ENCODE assay signal across 9 cellular contexts in genomic region chr7:98872328-98872924, GRCh38. TPM values are rescaled to one million over a fixed set of nuclear protein-coding genes. Genes with fewer than 3 reads are reported as not detected.
DNase-seq lines count a peak whose midpoint lies in the region; ATAC-seq, FAIRE-seq and TF ChIP-seq lines count a peak whose summit lies in the region.
"Had no signal": no experiment of that assay in that cellular context is flagged by ENCODE, and none has a peak within 500 bp of the region (broad histone marks: within the 10 kb centered on the region; RNA-seq: fewer than 3 reads in every experiment).

No MANE protein-coding gene starts in this region.

- H3K27me3 ChIP-seq in CD4-positive, CD25-positive, alpha-beta regulatory T cell (ENCODE audit: control insufficient read depth, insufficient read depth, low read length): peaks cover 4% of the 10 kb centered on the region
- H3K27me3 ChIP-seq in Peyer's patch: peaks cover 0 to 11% of the 10 kb centered on the region in 2 donors

- intact Hi-C loops in kidney (cut with DNase I): no loop called here

- H3K4me3 ChIP-seq in CD4-positive, CD25-positive, alpha-beta regulatory T cell (ENCODE audit: low read depth, low read length): no peak overlapping the region
- H3K4me3 ChIP-seq in Peyer's patch: no peak overlapping the region
- no peak overlapping the region for H3K4me3 ChIP-seq in kidney (ENCODE audit: low read length in 2 of 2)
- H3K4me3 ChIP-seq: stomach had no signal

- H3K4me1 ChIP-seq in CD4-positive, CD25-positive, alpha-beta regulatory T cell (ENCODE audit: control insufficient read depth, insufficient read depth, low read length, poor library complexity, severe bottlenecking): peaks cover 14% of the 10 kb centered on the region
- H3K4me1 ChIP-seq in Peyer's patch (peaks cover 0 to 13% (median 4%) of the 10 kb centered on the region in 4 donors), kidney (ENCODE audit: control insufficient read depth in 1 of 2, insufficient read depth in 1 of 2, low read depth in 1 of 2, low read length in 2 of 2) (no peaks in the 10 kb centered on the region)

- no peak for ATAC-seq in CD4-positive, CD25-positive, alpha-beta regulatory T cell (ENCODE audit: low read depth in 2 of 2)

- peaks cover 43% of the 10 kb centered on the region for H3K27me3 Mint-ChIP-seq in CD4-positive, CD25-positive, alpha-beta regulatory T cell

- no peaks in the 10 kb centered on the region for H3K36me3 Mint-ChIP-seq in CD4-positive, CD25-positive, alpha-beta regulatory T cell

- H3K4me3 Mint-ChIP-seq in CD4-positive, CD25-positive, alpha-beta regulatory T cell: peak overlapping the region in 1 of 4 donors; percentile 82

- no peaks in the 10 kb centered on the region for H3K36me3 ChIP-seq in CD4-positive, CD25-positive, alpha-beta regulatory T cell (ENCODE audit: control insufficient read depth, insufficient read depth, low read length)
- no peaks in the 10 kb centered on the region for H3K36me3 ChIP-seq in Peyer's patch
- H3K36me3 ChIP-seq in kidney (ENCODE audit: control insufficient read depth in 1 of 2, insufficient read depth in 2 of 2, low read length in 2 of 2): no peaks in the 10 kb centered on the region
- H3K36me3 ChIP-seq: stomach had no signal

- TF ChIP-seq POLR2A in Peyer's patch (IDR thresholded peaks at IDR 0.05): no peak

- peaks cover 0 to 10% (median 2%) of the 10 kb centered on the region in 4 donors for H3K4me1 Mint-ChIP-seq in CD4-positive, CD25-positive, alpha-beta regulatory T cell

- H3K9ac ChIP-seq in kidney (ENCODE audit: low read length in 2 of 2): no peak overlapping the region

- no peaks in the 10 kb centered on the region for H3K9me3 ChIP-seq in CD4-positive, CD25-positive, alpha-beta regulatory T cell (ENCODE audit: control insufficient read depth in 2 of 2, low read length in 2 of 2)
- H3K9me3 ChIP-seq in Peyer's patch: no peaks in the 10 kb centered on the region
- H3K9me3 ChIP-seq in kidney (ENCODE audit: control insufficient read depth in 1 of 2, low read length in 2 of 2): no peaks in the 10 kb centered on the region
- H3K9me3 ChIP-seq: stomach had no signal

- no peak for FAIRE-seq in kidney (lab: Jason Lieb, UNC)

- DNase-seq in CD4-positive, CD25-positive, alpha-beta regulatory T cell: peak in 2 of 3 donors; percentile 22 to 56
- DNase-seq in GM13976 (ENCODE audit: low spot score) (peak; percentile 57), SW480 (ENCODE audit: low spot score) (peak; percentile 61), iPS-NIHi7 (ENCODE audit: extremely low spot score) (peak; percentile 32), Peyer's patch (no peak), kidney (no peak), activated gamma-delta T cell treated with Interleukin-2 at 50 U/mL for 16 hours (no peak), NCI-H1105 (lab: John Stamatoyannopoulos, UW) (no peak)
- DNase-seq: stomach had no signal

- TF ChIP-seq CTCF in GM13976 (IDR thresholded peaks at IDR 0.05; ENCODE audit: borderline replicate concordance, control extremely low read depth, extremely low read depth, insufficient read depth, missing control alignments) (peak; percentile 11), Peyer's patch (IDR thresholded peaks at IDR 0.05) (peak in 2 of 6 experiments; percentile 19 to 23), kidney (IDR thresholded peaks at IDR 0.05; ENCODE audit: borderline replicate concordance, extremely low read depth, insufficient read depth) (no peak)

- H3K27ac ChIP-seq in CD4-positive, CD25-positive, alpha-beta regulatory T cell (ENCODE audit: insufficient read depth, low read length, poor library complexity, severe bottlenecking): no peak overlapping the region
- H3K27ac ChIP-seq in Peyer's patch (no peak overlapping the region), kidney (ENCODE audit: low read depth in 2 of 2, low read length in 2 of 2) (no peak overlapping the region)
- H3K27ac ChIP-seq: stomach had no signal

- in situ Hi-C loops in GM13976 (cut with MboI; ENCODE audit: low sequenced_read_pairs, unreplicated experiment): no loop called here

- no peaks in the 10 kb centered on the region for H3K9me3 Mint-ChIP-seq in CD4-positive, CD25-positive, alpha-beta regulatory T cell

- H3K27ac Mint-ChIP-seq in CD4-positive, CD25-positive, alpha-beta regulatory T cell: no peak overlapping the region

RNA-seq across cellular contexts. Expression of gene TMEM130, which starts 2.6 kb away (rescaled TPM):
- total RNA-seq in CD4-positive, CD25-positive, alpha-beta regulatory T cell: not detected
- polyA plus RNA-seq in CD4-positive, CD25-positive, alpha-beta regulatory T cell: not detected
- total RNA-seq in Peyer's patch: 1 to 10 TPM in 1 of 4 donors, not detected in 3; 1.6 TPM
- 5.0 TPM for total RNA-seq in kidney
- polyA plus RNA-seq in kidney (ENCODE audit: insufficient read depth, low read depth, low replicate concordance): 12.9 TPM

RNA-seq across cellular contexts. Expression of gene TRRAP, which starts 5.9 kb away (rescaled TPM):
- total RNA-seq in CD4-positive, CD25-positive, alpha-beta regulatory T cell: 66.5 TPM
- 1 to 10 TPM; 2.9 to 4.1 (median 3.8) TPM for polyA plus RNA-seq in CD4-positive, CD25-positive, alpha-beta regulatory T cell
- total RNA-seq in Peyer's patch (10 to 100 TPM; 39.2 to 62.3 (median 57.8) TPM), kidney (47.7 TPM)
- polyA plus RNA-seq in kidney (ENCODE audit: insufficient read depth, low read depth, low replicate concordance): 7.0 TPM

Comparison
In these comparisons a context has a peak if more than half of its experiments do, and no peak if none do; other contexts are left out.
1. DNase-seq: peak in CD4-positive, CD25-positive, alpha-beta regulatory T cell (2 of 3), GM13976 (single experiment), SW480 (single experiment) and iPS-NIHi7 (single experiment); none in Peyer's patch (0 of 3), kidney (single experiment), activated gamma-delta T cell treated with Interleukin-2 at 50 U/mL for 16 hours (single experiment) and NCI-H1105 (single experiment).